15 cellular contexts compared by ENCODE assay signal in the genomic region with DNA sequence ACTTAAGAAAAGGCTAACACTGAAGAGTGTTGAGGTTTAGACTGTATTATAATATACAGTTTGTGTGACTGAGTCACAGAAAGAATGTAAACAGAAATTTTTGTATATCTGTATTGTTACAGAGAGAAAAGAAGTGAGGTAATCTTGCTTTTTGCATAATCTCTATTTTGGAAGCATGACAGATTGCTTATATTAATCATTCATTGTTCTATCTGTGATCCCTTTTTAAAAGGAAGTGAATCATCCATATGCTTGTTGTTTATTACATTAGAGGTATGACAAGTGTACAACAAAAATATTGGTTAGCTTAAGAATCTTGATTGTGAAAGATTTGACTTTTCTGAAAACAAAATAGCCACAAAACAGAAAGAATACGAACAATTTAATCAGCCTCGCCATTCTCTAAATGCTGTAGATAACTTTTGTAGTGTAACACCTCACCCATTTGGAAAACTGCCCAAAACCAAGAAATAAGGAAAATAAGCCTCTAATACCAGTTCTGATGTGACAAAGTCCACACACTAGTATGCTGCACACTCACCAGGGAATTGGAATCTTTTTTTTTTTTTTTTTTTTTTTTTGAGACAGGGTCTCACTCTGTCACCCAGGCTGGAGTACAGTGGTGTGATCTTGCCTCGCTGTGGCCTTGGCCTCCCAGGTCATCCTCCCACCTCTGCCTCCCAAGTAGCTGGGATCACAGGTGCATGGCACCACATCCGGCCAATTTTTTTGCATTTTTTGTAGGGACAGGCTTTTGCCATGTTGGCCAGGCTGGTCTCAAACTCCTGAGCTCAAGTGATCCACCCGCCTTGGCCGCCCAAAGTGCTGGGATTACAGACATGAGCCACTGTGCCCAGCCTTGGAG.
DNase-seq lines count a peak whose midpoint lies in the region; ATAC-seq lines count a peak whose summit lies in the region.
"Had no signal": no experiment of that assay in that cellular context is flagged by ENCODE, and none has a peak within 500 bp of the region (broad histone marks: within the 10 kb centered on the region; RNA-seq: fewer than 3 reads in every experiment).

No MANE protein-coding gene starts in this region.

- H3K4me1 ChIP-seq in subcutaneous abdominal adipose tissue (ENCODE audit: control insufficient read depth in 5 of 5, insufficient read depth in 5 of 5, low read length in 5 of 5) = peaks cover 0 to 18% (median 11%) of the 10 kb centered on the region in 5 donors

- peak; percentile 6 for ATAC-seq in activated T-helper 17 cell treated with anti-CD3 and anti-CD28 coated beads, Interleukin-2, amount 50 U/mL, for 72 hours (replicated peaks)
- no peak for ATAC-seq in GM18519 (IDR thresholded peaks at IDR 0.05; ENCODE audit: low FRiP score, unreplicated experiment)
- ATAC-seq: natural killer cell treated with Interleukin-12 subunit alpha and Interleukin-12 subunit beta and Interleukin-15 and Interleukin-18, amount 100 ng/mL, for 72 hours had no signal

- H3K4me3 Mint-ChIP-seq in activated T-helper 17 cell treated with anti-CD3 and anti-CD28 coated beads, Interleukin-2, amount 50 U/mL, for 72 hours = no peak overlapping the region
- H3K4me3 Mint-ChIP-seq: natural killer cell treated with Interleukin-12 subunit alpha and Interleukin-12 subunit beta and Interleukin-15 and Interleukin-18, amount 100 ng/mL, for 72 hours had no signal

- peak; percentile 4 for DNase-seq in NCI-H1694 treated with DMSO at 0.1 percent for 48 hours (lab: John Stamatoyannopoulos, UW)
- DNase-seq in NCI-H1694 (lab: John Stamatoyannopoulos, UW) = no peak
- DNase-seq in fibroblast of the conjunctiva (ENCODE audit: low read depth) = peak; percentile 13
- no peak for DNase-seq in NCI-H1436 (lab: John Stamatoyannopoulos, UW)
- DNase-seq in T-helper 2 cell = no peak
- DNase-seq: 8988T; activated gamma-delta T cell; cortex of kidney; KBM-7; NCI-H345; stimulated activated CD8-positive, alpha-beta memory T cell treated with anti-CD3 and anti-CD28 coated beads, Interleukin-4, amount 100 ng/mL, for 48 hours had no signal

- H3K36me3 ChIP-seq in subcutaneous abdominal adipose tissue (ENCODE audit: control insufficient read depth in 5 of 5, insufficient read depth in 5 of 5, low read length in 5 of 5) = peaks cover 0 to 17% (median 8%) of the 10 kb centered on the region in 5 donors

- H3K27ac Mint-ChIP-seq in activated T-helper 17 cell treated with anti-CD3 and anti-CD28 coated beads, Interleukin-2, amount 50 U/mL, for 72 hours = no peak overlapping the region
- H3K27ac Mint-ChIP-seq: natural killer cell treated with Interleukin-12 subunit alpha and Interleukin-12 subunit beta and Interleukin-15 and Interleukin-18, amount 100 ng/mL, for 72 hours had no signal

- H3K27me3 ChIP-seq in subcutaneous abdominal adipose tissue (ENCODE audit: control insufficient read depth in 5 of 5, insufficient read depth in 4 of 5, low read length in 5 of 5) = no peaks in the 10 kb centered on the region

- no peaks in the 10 kb centered on the region for H3K9me3 ChIP-seq in subcutaneous abdominal adipose tissue (ENCODE audit: control insufficient read depth in 5 of 5, low read length in 5 of 5)

- no peak overlapping the region for H3K9ac ChIP-seq in subcutaneous abdominal adipose tissue (ENCODE audit: low read length in 5 of 5)

- peak overlapping the region; percentile 64 for H3K27ac ChIP-seq in subcutaneous abdominal adipose tissue (ENCODE audit: low read depth, low read length)

- no peaks in the 10 kb centered on the region for H3K27me3 Mint-ChIP-seq in activated T-helper 17 cell treated with anti-CD3 and anti-CD28 coated beads, Interleukin-2, amount 50 U/mL, for 72 hours
- H3K27me3 Mint-ChIP-seq: natural killer cell treated with Interleukin-12 subunit alpha and Interleukin-12 subunit beta and Interleukin-15 and Interleukin-18, amount 100 ng/mL, for 72 hours had no signal

- no peaks in the 10 kb centered on the region for H3K9me3 Mint-ChIP-seq in activated T-helper 17 cell treated with anti-CD3 and anti-CD28 coated beads, Interleukin-2, amount 50 U/mL, for 72 hours
- H3K9me3 Mint-ChIP-seq: natural killer cell treated with Interleukin-12 subunit alpha and Interleukin-12 subunit beta and Interleukin-15 and Interleukin-18, amount 100 ng/mL, for 72 hours had no signal

- H3K4me3 ChIP-seq in subcutaneous abdominal adipose tissue (ENCODE audit: low read depth in 1 of 5, low read length in 5 of 5) = no peak overlapping the region

- H3K36me3 Mint-ChIP-seq in activated T-helper 17 cell treated with anti-CD3 and anti-CD28 coated beads, Interleukin-2, amount 50 U/mL, for 72 hours (ENCODE audit: low read depth) = no peaks in the 10 kb centered on the region
- H3K36me3 Mint-ChIP-seq: natural killer cell treated with Interleukin-12 subunit alpha and Interleukin-12 subunit beta and Interleukin-15 and Interleukin-18, amount 100 ng/mL, for 72 hours had no signal

- no peaks in the 10 kb centered on the region for H3K4me1 Mint-ChIP-seq in activated T-helper 17 cell treated with anti-CD3 and anti-CD28 coated beads, Interleukin-2, amount 50 U/mL, for 72 hours

Comparison
In these comparisons a context has a peak if more than half of its experiments do, and no peak if none do; other contexts are left out.
1. DNase-seq: peak in NCI-H1694 treated with DMSO at 0.1 percent for 48 hours (single experiment) and fibroblast of the conjunctiva (single experiment); none in NCI-H1694 (single experiment), NCI-H1436 (single experiment) and T-helper 2 cell (0 of 5).